In the genomic region with DNA sequence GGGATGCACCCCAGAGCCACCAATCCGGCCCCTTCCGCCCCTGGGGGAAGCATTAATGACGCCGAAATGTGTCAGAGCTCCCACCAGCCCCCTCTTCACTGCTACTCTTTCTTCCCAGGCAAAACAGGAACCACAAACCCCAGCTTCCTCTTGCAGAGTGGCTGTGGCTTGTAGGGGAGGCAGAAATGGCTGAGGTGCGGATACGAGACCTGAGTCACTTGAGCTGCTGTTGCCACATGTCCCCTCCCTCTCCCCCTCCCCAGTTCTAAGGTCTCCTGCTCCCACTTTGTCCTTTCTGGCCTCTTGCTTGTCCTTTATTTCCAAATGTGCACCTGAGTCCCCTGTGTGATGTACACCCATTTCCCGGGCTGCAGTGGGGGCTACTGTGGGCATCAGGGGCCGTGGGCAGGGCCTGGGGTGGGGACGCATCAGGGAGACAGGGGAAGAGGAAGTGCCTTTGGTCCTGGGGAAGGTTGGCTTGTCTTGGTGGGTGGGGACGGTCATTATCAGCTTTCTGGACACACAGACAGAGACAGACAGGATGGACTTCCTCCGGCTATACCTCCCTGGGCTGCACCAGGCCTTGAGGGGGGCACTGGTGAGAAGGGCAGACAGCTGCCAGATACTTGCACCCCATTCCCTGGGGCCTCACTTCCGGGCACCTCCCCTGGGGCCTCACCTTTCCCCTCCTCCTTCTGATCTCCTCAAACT, we compare ENCODE assay signal across 9 cellular contexts. TPM values are rescaled to one million over a fixed set of nuclear protein-coding genes. Genes with fewer than 3 reads are reported as not detected.
DNase-seq lines count a peak whose midpoint lies in the region; ATAC-seq, FAIRE-seq and TF ChIP-seq lines count a peak whose summit lies in the region.
"Had no signal": no experiment of that assay in that cellular context is flagged by ENCODE, and none has a peak within 500 bp of the region (broad histone marks: within the 10 kb centered on the region; RNA-seq: fewer than 3 reads in every experiment).

A gene with protein sequence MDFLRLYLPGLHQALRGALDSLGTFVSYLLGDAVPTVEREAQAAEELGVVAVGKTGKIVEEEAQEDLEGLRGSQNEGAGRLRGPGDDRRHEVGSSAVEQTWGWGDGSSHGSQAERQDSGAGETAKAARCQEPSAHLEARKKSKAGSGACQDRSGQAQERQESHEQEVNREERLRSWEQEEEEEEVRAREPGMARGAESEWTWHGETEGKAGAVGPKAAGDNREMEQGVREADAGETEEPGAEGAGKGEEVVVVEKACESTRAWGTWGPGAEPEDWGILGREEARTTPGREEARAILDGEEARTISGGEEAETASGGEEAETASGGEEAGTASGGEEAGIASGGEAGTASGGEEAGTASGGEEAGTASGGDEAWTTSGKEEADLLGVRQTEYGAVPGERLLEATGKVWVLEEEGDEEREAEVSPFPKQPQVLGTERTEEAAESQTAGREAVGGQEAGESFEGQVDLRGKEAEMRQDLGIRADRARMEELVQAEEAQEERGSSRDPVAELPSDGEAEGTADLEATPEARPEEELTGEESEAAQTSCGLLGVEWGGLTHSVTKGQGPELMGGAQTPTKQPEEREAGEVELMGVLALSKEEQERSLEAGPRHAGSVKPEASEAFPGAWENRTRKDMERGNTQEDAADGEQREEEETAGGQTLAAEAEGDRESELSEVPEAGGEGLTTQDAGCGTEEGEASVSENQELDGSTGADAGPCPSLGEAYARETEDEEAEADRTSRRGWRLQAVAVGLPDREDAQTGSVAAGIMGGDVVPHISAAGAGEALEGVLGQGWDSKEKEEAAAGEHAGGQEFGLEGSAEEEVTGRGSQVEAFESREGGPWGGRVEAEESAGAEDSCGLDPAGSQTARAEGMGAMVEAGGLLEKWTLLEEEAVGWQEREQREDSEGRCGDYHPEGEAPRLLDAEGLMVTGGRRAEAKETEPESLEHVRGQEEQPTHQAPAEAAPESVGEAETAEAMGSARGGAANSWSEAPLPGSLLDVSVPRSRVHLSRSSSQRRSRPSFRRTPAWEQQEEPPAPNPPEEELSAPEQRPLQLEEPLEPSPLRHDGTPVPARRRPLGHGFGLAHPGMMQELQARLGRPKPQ (plus strand): TSS at position 503 of the 711 bp plus-strand sequence. CDS start 39 bp downstream, at position 542.

- intact Hi-C loops in kidney (cut with DNase I), result loop anchor here (10.0 kb wide), 1 partner anchor 51 kb away; no protein-coding TSS in a partner anchor

- peaks cover 0 to 3% of the 10 kb centered on the region in 2 donors for H3K4me1 ChIP-seq in kidney (ENCODE audit: control insufficient read depth in 1 of 2, insufficient read depth in 1 of 2, low read depth in 1 of 2, low read length in 2 of 2)

- H3K27me3 Mint-ChIP-seq in activated T-cell treated with anti-CD3 and anti-CD28 coated beads, Interleukin-2, amount 50 U/mL, for 24 hours, result no peaks in the 10 kb centered on the region

- ATAC-seq in GM21423 (IDR thresholded peaks at IDR 0.05; ENCODE audit: unreplicated experiment), result peak; percentile 49

- peak within 1 kb of the TSS in 1 of 2 donors; percentile 37 for H3K27ac ChIP-seq in kidney (ENCODE audit: low read depth in 2 of 2, low read length in 2 of 2)

- peaks cover 55% of the 10 kb centered on the region for H3K4me1 Mint-ChIP-seq in activated T-cell treated with anti-CD3 and anti-CD28 coated beads, Interleukin-2, amount 50 U/mL, for 24 hours (ENCODE audit: low read depth)

- peak within 1 kb of the TSS; percentile 72 for H3K4me3 Mint-ChIP-seq in activated T-cell treated with anti-CD3 and anti-CD28 coated beads, Interleukin-2, amount 50 U/mL, for 24 hours

- peak within 1 kb of the TSS; percentile 96 for H3K27ac Mint-ChIP-seq in activated T-cell treated with anti-CD3 and anti-CD28 coated beads, Interleukin-2, amount 50 U/mL, for 24 hours

- no peak for FAIRE-seq in kidney (lab: Jason Lieb, UNC)
- FAIRE-seq: bronchial epithelial cell had no signal

- no peak within 1 kb of the TSS for H3K9ac ChIP-seq in kidney (ENCODE audit: low read length in 2 of 2)

- peaks cover 13% of the 10 kb centered on the region for H3K36me3 Mint-ChIP-seq in activated T-cell treated with anti-CD3 and anti-CD28 coated beads, Interleukin-2, amount 50 U/mL, for 24 hours (ENCODE audit: low read depth)

- H3K9me3 ChIP-seq in kidney (ENCODE audit: control insufficient read depth in 1 of 2, low read length in 2 of 2), result no peaks in the 10 kb centered on the region

- H3K9me3 Mint-ChIP-seq in activated T-cell treated with anti-CD3 and anti-CD28 coated beads, Interleukin-2, amount 50 U/mL, for 24 hours, result no peaks in the 10 kb centered on the region

- DNase-seq in AML-193 (lab: John Stamatoyannopoulos, UW) (peak; percentile 94 to 97), NOMO-1 treated with DMSO at 0.1 percent for 48 hours (lab: John Stamatoyannopoulos, UW; ENCODE audit: unreplicated experiment) (peak; percentile 99), kidney (peak; percentile 74), GOT3 (lab: John Stamatoyannopoulos, UW) (no peak), NCI-H2081 (lab: John Stamatoyannopoulos, UW) (no peak)
- peak; percentile 84 for DNase-seq in activated T-cell treated with anti-CD3 and anti-CD28 coated beads, Interleukin-2, amount 50 U/mL, for 24 hours
- peak; percentile 73 to 75 for DNase-seq in stimulated activated CD8-positive, alpha-beta memory T cell treated with anti-CD3 and anti-CD28 coated beads, Interleukin-2, amount 100 ng/mL, for 48 hours (ENCODE audit: low read depth in 2 of 2)

- H3K4me3 ChIP-seq in kidney (ENCODE audit: low read length in 2 of 2), result no peak within 1 kb of the TSS

- no peaks in the 10 kb centered on the region for H3K36me3 ChIP-seq in kidney (ENCODE audit: control insufficient read depth in 1 of 2, insufficient read depth in 2 of 2, low read length in 2 of 2)

- no peak for TF ChIP-seq CTCF in kidney (IDR thresholded peaks at IDR 0.05; ENCODE audit: borderline replicate concordance, extremely low read depth, insufficient read depth)

RNA-seq across cellular contexts. Expression of the gene that starts here (rescaled TPM):
- total RNA-seq in kidney, result 3.2 TPM
- polyA plus RNA-seq in kidney (ENCODE audit: insufficient read depth, low read depth, low replicate concordance), result 0.45 TPM
- total RNA-seq: bronchial epithelial cell had no signal

Comparison
In these comparisons a context has a peak if more than half of its experiments do, and no peak if none do; other contexts are left out.
1. DNase-seq: peak in AML-193 (2 of 2), NOMO-1 treated with DMSO at 0.1 percent for 48 hours (single experiment), activated T-cell treated with anti-CD3 and anti-CD28 coated beads, Interleukin-2, amount 50 U/mL, for 24 hours (single experiment), kidney (single experiment) and stimulated activated CD8-positive, alpha-beta memory T cell treated with anti-CD3 and anti-CD28 coated beads, Interleukin-2, amount 100 ng/mL, for 48 hours (2 of 2); none in GOT3 (single experiment) and NCI-H2081 (0 of 2).